ENCODE assay signal across 2 cellular contexts in genomic region chr5:173015240-173016068, GRCh38.
A peak's percentile ranks its signal among the peaks of the same experiment; 100 is the strongest.
TF ChIP-seq lines count a peak whose summit lies in the region.
"Not testable (repeated sequence)": the region's sequence is repeated elsewhere in the genome, so short reads cannot be mapped to it uniquely, and the experiment has no call there.

No MANE protein-coding gene starts in this region.

TF ChIP-seq in K562, 482 proteins besides CTCF, POLR2A, EP300 and RAD21:
- TF ChIP-seq PKNOX1 (IDR thresholded peaks at IDR 0.05): peak; percentile 85
- TF ChIP-seq CEBPB (tag; IDR thresholded peaks at IDR 0.05): 0 out of 2 replicates have a peak, but pooled peaks have one; percentile 9

TF ChIP-seq in HepG2, 621 proteins besides CTCF, POLR2A, EP300 and RAD21 (continues in another document):
- TF ChIP-seq ETV5 (CRISPR knock-in tag; IDR thresholded peaks at IDR 0.05; ENCODE audit: borderline replicate concordance) (peak; percentile 34; the same call in 1 of the 2 replicates), SAP130 (CRISPR knock-in tag; IDR thresholded peaks at IDR 0.05; ENCODE audit: low read depth) (peak; percentile 62), RXRB (CRISPR knock-in tag; IDR thresholded peaks at IDR 0.05; ENCODE audit: borderline replicate concordance) (peak; percentile 69; the same call in 1 of the 2 replicates), MEF2D (CRISPR knock-in tag; IDR thresholded peaks at IDR 0.05) (0 out of 2 replicates have a peak, but pooled peaks have one; percentile 30), NCOA2 (CRISPR knock-in tag; IDR thresholded peaks at IDR 0.05) (peak; percentile 47; the same call in 1 of the 2 replicates), FOSL2 (CRISPR knock-in tag; IDR thresholded peaks at IDR 0.05) (peak; percentile 39), KDM6A (CRISPR knock-in tag; IDR thresholded peaks at IDR 0.05; ENCODE audit: low read depth) (0 out of 2 replicates have a peak, but pooled peaks have one; percentile 53), SOX13 (CRISPR knock-in tag; conservative IDR thresholded peaks at IDR 0.05 in 1 of 2, IDR thresholded peaks at IDR 0.05 in 1 of 2) (peak in 1 of 2 experiments; percentile 70; a peak in 1 of 4 replicates), SALL1 (CRISPR knock-in tag; IDR thresholded peaks at IDR 0.05) (peak; percentile 58), HNF4A (CRISPR knock-in tag; IDR thresholded peaks at IDR 0.05) (peak; percentile 89), SP4 (CRISPR knock-in tag; IDR thresholded peaks at IDR 0.05) (peak; percentile 36; the same call in 1 of the 2 replicates), HNF4G (IDR thresholded peaks at IDR 0.05; ENCODE audit: borderline replicate concordance, low read depth, low read length) (peak; percentile 42; the same call in 1 of the 2 replicates), HNF4G (CRISPR knock-in tag; IDR thresholded peaks at IDR 0.05; ENCODE audit: borderline replicate concordance, low read depth) (peak; percentile 35; the same call in 1 of the 2 replicates), BCL6 (CRISPR knock-in tag; IDR thresholded peaks at IDR 0.05) (peak; percentile 66; the same call in 1 of the 2 replicates), ZNF710 (CRISPR knock-in tag; IDR thresholded peaks at IDR 0.05; ENCODE audit: borderline replicate concordance) (peak; percentile 89), NR2C2 (CRISPR knock-in tag; IDR thresholded peaks at IDR 0.05; ENCODE audit: borderline replicate concordance) (0 out of 2 replicates have a peak, but pooled peaks have one; percentile 9), SOX6 (CRISPR knock-in tag; IDR thresholded peaks at IDR 0.05) (peak; percentile 59), RARA (CRISPR knock-in tag; IDR thresholded peaks at IDR 0.05) (peak; percentile 62; the same call in 1 of the 2 replicates), DPF2 (CRISPR knock-in tag; IDR thresholded peaks at IDR 0.05; ENCODE audit: borderline replicate concordance, low read depth) (0 out of 2 replicates have a peak, but pooled peaks have one; percentile 32), HDAC2 (CRISPR knock-in tag; IDR thresholded peaks at IDR 0.05) (peak; percentile 47; the same call in 1 of the 2 replicates), ZNF280D (CRISPR knock-in tag; IDR thresholded peaks at IDR 0.05) (0 out of 2 replicates have a peak, but pooled peaks have one; percentile 16), ZMYM3 (CRISPR knock-in tag; IDR thresholded peaks at IDR 0.05) (peak; percentile 79; the same call in 1 of the 2 replicates), ZMYM4 (CRISPR knock-in tag; IDR thresholded peaks at IDR 0.05) (peak; percentile 70; the same call in 1 of the 2 replicates), ZNF460 (CRISPR knock-in tag; IDR thresholded peaks at IDR 0.05; ENCODE audit: borderline replicate concordance) (peak; percentile 80; the same call in 1 of the 2 replicates), ZNF605 (CRISPR knock-in tag; IDR thresholded peaks at IDR 0.05) (peak; percentile 41; the same call in 1 of the 2 replicates), ZNF556 (CRISPR knock-in tag; IDR thresholded peaks at IDR 0.05; ENCODE audit: borderline replicate concordance) (0 out of 2 replicates have a peak, but pooled peaks have one; percentile 13), TEAD3 (CRISPR knock-in tag; optimal IDR thresholded peaks at IDR 0.05; ENCODE audit: borderline replicate concordance) (peak; percentile 24), SIX4 (CRISPR knock-in tag; IDR thresholded peaks at IDR 0.05) (0 out of 2 replicates have a peak, but pooled peaks have one; percentile 19), NFYB (CRISPR knock-in tag; IDR thresholded peaks at IDR 0.05) (0 out of 2 replicates have a peak, but pooled peaks have one; percentile 22), MEIS1 (CRISPR knock-in tag; IDR thresholded peaks at IDR 0.05; ENCODE audit: borderline replicate concordance) (0 out of 2 replicates have a peak, but pooled peaks have one; percentile 20), ARID5B (CRISPR knock-in tag; IDR thresholded peaks at IDR 0.05) (peak; percentile 57), ZNF292 (CRISPR knock-in tag; IDR thresholded peaks at IDR 0.05; ENCODE audit: borderline replicate concordance, low read depth) (peak; percentile 70), ZMYM2 (CRISPR knock-in tag; IDR thresholded peaks at IDR 0.05) (0 out of 2 replicates have a peak, but pooled peaks have one; percentile 80), SP5 (CRISPR knock-in tag; IDR thresholded peaks at IDR 0.05; ENCODE audit: borderline replicate concordance, low read depth) (peak; percentile 21; the same call in 1 of the 2 replicates), FOXP1 (CRISPR knock-in tag; IDR thresholded peaks at IDR 0.05) (0 out of 2 replicates have a peak, but pooled peaks have one; percentile 23), MTA1 (CRISPR knock-in tag; IDR thresholded peaks at IDR 0.05; ENCODE audit: borderline replicate concordance) (peak; percentile 61; the same call in 1 of the 2 replicates), GATAD2A (CRISPR knock-in tag; IDR thresholded peaks at IDR 0.05) (peak; percentile 49), ZNF687 (CRISPR knock-in tag; IDR thresholded peaks at IDR 0.05) (peak; percentile 38; the same call in 1 of the 2 replicates), ELF3 (CRISPR knock-in tag; IDR thresholded peaks at IDR 0.05) (0 out of 2 replicates have a peak, but pooled peaks have one; percentile 37)
- not testable (repeated sequence) for TF ChIP-seq SOX13, SOX6, FOXP1 (IDR thresholded peaks at IDR 0.05)
- TF ChIP-seq, protein P1, sequence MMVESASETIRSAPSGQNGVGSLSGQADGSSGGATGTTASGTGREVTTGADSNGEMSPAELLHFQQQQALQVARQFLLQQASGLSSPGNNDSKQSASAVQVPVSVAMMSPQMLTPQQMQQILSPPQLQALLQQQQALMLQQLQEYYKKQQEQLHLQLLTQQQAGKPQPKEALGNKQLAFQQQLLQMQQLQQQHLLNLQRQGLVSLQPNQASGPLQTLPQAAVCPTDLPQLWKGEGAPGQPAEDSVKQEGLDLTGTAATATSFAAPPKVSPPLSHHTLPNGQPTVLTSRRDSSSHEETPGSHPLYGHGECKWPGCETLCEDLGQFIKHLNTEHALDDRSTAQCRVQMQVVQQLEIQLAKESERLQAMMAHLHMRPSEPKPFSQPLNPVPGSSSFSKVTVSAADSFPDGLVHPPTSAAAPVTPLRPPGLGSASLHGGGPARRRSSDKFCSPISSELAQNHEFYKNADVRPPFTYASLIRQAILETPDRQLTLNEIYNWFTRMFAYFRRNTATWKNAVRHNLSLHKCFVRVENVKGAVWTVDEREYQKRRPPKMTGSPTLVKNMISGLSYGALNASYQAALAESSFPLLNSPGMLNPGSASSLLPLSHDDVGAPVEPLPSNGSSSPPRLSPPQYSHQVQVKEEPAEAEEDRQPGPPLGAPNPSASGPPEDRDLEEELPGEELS (CRISPR knock-in tag; IDR thresholded peaks at IDR 0.05): peak; percentile 48; the same call in 1 of the 2 replicates
- TF ChIP-seq, protein P2, sequence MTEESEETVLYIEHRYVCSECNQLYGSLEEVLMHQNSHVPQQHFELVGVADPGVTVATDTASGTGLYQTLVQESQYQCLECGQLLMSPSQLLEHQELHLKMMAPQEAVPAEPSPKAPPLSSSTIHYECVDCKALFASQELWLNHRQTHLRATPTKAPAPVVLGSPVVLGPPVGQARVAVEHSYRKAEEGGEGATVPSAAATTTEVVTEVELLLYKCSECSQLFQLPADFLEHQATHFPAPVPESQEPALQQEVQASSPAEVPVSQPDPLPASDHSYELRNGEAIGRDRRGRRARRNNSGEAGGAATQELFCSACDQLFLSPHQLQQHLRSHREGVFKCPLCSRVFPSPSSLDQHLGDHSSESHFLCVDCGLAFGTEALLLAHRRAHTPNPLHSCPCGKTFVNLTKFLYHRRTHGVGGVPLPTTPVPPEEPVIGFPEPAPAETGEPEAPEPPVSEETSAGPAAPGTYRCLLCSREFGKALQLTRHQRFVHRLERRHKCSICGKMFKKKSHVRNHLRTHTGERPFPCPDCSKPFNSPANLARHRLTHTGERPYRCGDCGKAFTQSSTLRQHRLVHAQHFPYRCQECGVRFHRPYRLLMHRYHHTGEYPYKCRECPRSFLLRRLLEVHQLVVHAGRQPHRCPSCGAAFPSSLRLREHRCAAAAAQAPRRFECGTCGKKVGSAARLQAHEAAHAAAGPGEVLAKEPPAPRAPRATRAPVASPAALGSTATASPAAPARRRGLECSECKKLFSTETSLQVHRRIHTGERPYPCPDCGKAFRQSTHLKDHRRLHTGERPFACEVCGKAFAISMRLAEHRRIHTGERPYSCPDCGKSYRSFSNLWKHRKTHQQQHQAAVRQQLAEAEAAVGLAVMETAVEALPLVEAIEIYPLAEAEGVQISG (CRISPR knock-in tag; IDR thresholded peaks at IDR 0.05): 0 out of 2 replicates have a peak, but pooled peaks have one; percentile 22
